ENCODE assay signal across 8 cellular contexts in the genomic region with DNA sequence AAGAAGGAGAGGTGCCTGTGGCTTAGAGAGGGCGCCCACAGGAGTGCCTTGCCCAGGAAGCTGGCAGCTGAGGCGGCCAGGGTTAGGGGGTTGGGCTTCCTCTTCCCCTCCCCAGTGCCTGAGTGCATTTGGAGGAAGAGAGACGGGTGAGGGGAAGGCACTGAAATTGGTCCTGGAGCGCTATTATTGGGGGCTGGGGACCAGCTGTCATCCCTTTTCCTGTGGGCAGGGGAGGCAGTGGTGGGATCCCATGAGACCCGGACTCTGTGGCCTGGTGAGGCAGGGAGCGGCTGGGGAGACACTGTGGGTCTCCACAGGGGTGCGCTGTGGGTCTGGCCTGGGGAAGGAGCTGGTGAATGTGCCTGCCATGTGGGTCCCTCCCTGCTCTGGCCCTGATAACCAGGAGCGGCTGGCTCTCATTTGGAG.
DNase-seq lines count a peak whose midpoint lies in the region; ATAC-seq and TF ChIP-seq lines count a peak whose summit lies in the region.

No MANE protein-coding gene starts in this region.

- ATAC-seq in mucosa of descending colon: peak; percentile 61
- no peak for ATAC-seq in GM21576 (IDR thresholded peaks at IDR 0.05; ENCODE audit: unreplicated experiment)

- H3K27ac ChIP-seq in VCaP: no peak overlapping the region
- H3K27ac ChIP-seq in breast epithelium: peak overlapping the region; percentile 50 to 63

- no peaks in the 10 kb centered on the region for H3K9me3 ChIP-seq in breast epithelium
- H3K9me3 ChIP-seq in mucosa of descending colon: no peaks in the 10 kb centered on the region

- 0 out of 2 replicates have a peak, but pooled peaks have one; percentile 18 for TF ChIP-seq CTCF in VCaP (conservative IDR thresholded peaks at IDR 0.05)
- TF ChIP-seq CTCF in breast epithelium (IDR thresholded peaks at IDR 0.05): peak in 1 of 3 donors; percentile 11
- TF ChIP-seq CTCF in mucosa of descending colon (IDR thresholded peaks at IDR 0.05): no peak

- intact Hi-C loops in breast epithelium (cut with DNase I; ENCODE audit: low total_unique reads): no loop called here
- intact Hi-C loops in mucosa of descending colon (cut with DNase I, micrococcal nuclease): no loop called here

- no peaks in the 10 kb centered on the region for H3K27me3 ChIP-seq in breast epithelium

- peaks cover 5 to 7% of the 10 kb centered on the region in 2 donors for H3K4me1 ChIP-seq in breast epithelium
- H3K4me1 ChIP-seq in mucosa of descending colon (ENCODE audit: low read depth): peaks cover 4% of the 10 kb centered on the region

- DNase-seq in AG20443 (ENCODE audit: low spot score) (peak; percentile 73), HUDEP-2 (lab: John Stamatoyannopoulos, UW; ENCODE audit: unreplicated experiment in 76 of 76) (peak in 50 of 76 experiments; percentile 1 to 69 (median 31)), breast epithelium (ENCODE audit: low spot score in 2 of 2) (no peak), mucosa of descending colon (peak in 1 of 3 donors; percentile 61), 8988T (no peak)
- peak; percentile 79 for DNase-seq in stimulated activated naive CD4-positive, alpha-beta T cell treated with Interleukin-2 at 50 U/mL for 16 hours (lab: John Stamatoyannopoulos, UW)

- no peak for TF ChIP-seq POLR2A in breast epithelium (IDR thresholded peaks at IDR 0.05)

- H3K36me3 ChIP-seq in breast epithelium (no peaks in the 10 kb centered on the region), mucosa of descending colon (ENCODE audit: low read depth) (no peaks in the 10 kb centered on the region)

- H3K4me3 ChIP-seq in breast epithelium: peak overlapping the region in 1 of 3 donors; percentile 22
- H3K4me3 ChIP-seq in mucosa of descending colon: no peak overlapping the region

Comparison
In these comparisons a context has a peak if more than half of its experiments do, and no peak if none do; other contexts are left out.
1. DNase-seq: peak in AG20443 (single experiment), HUDEP-2 (50 of 76) and stimulated activated naive CD4-positive, alpha-beta T cell treated with Interleukin-2 at 50 U/mL for 16 hours (single experiment); none in breast epithelium (0 of 2) and 8988T (single experiment).